Comparison of ENCODE assay signal across 8 cellular contexts in genomic region chr2:172096661-172097547, GRCh38. TPM values are rescaled to one million over a fixed set of nuclear protein-coding genes. Genes with fewer than 3 reads are reported as not detected.
A peak's percentile ranks its signal among the peaks of the same experiment; 100 is the strongest.
DNase-seq lines count a peak whose midpoint lies in the region; ATAC-seq and TF ChIP-seq lines count a peak whose summit lies in the region.

No MANE protein-coding gene starts in this region.

- no peak for TF ChIP-seq POLR2A in thyroid gland (IDR thresholded peaks at IDR 0.05)

- H3K9ac ChIP-seq in iPS-20b (ENCODE audit: low read depth, low read length), result no peak overlapping the region

- peak overlapping the region; percentile 70 for H3K4me3 Mint-ChIP-seq in activated naive CD8-positive, alpha-beta T cell treated with anti-CD3 and anti-CD28 coated beads, Interleukin-2, amount 50 U/mL, for 24 hours

- peaks cover 5% of the 10 kb centered on the region; the same call in 1 of the 2 replicates for H3K4me1 ChIP-seq in iPS-20b (ENCODE audit: insufficient read depth, low read length)
- peaks cover 21 to 70% of the 10 kb centered on the region in 2 donors for H3K4me1 ChIP-seq in thyroid gland

- H3K4me1 Mint-ChIP-seq in activated naive CD8-positive, alpha-beta T cell treated with anti-CD3 and anti-CD28 coated beads, Interleukin-2, amount 50 U/mL, for 24 hours, result peaks cover 55% of the 10 kb centered on the region

- H3K9me3 Mint-ChIP-seq in activated naive CD8-positive, alpha-beta T cell treated with anti-CD3 and anti-CD28 coated beads, Interleukin-2, amount 50 U/mL, for 24 hours, result no peaks in the 10 kb centered on the region

- H3K4me3 ChIP-seq in iPS-20b (ENCODE audit: low read length) (peak overlapping the region; percentile 58), thyroid gland (replicated peaks in 1 of 3) (peak overlapping the region in 1 of 3 donors; percentile 18)

- H3K9me3 ChIP-seq in iPS-20b (ENCODE audit: insufficient read depth, low read depth, low read length) (peaks cover 4% of the 10 kb centered on the region; the same call in 1 of the 2 replicates), thyroid gland (no peaks in the 10 kb centered on the region)

- DNase-seq in NCI-H2196 (lab: John Stamatoyannopoulos, UW; ENCODE audit: unreplicated experiment) (peak; percentile 34), NCI-H2196 treated with DMSO at 0.1 percent for 48 hours (lab: John Stamatoyannopoulos, UW; ENCODE audit: unreplicated experiment) (no peak), MV-4-11 (lab: John Stamatoyannopoulos, UW) (peak; percentile 15), thyroid gland (no peak), medulla oblongata (ENCODE audit: extremely low spot score) (no peak)
- DNase-seq in activated naive CD8-positive, alpha-beta T cell treated with anti-CD3 and anti-CD28 coated beads, Interleukin-2, amount 50 U/mL, for 24 hours, result no peak
- no peak for DNase-seq in activated effector memory CD4-positive, alpha-beta T cell treated with anti-CD3 and anti-CD28 coated beads, Interleukin-2, amount 50 U/mL, for 16 hours

- H3K36me3 Mint-ChIP-seq in activated naive CD8-positive, alpha-beta T cell treated with anti-CD3 and anti-CD28 coated beads, Interleukin-2, amount 50 U/mL, for 24 hours (ENCODE audit: low read depth), result peaks cover 2% of the 10 kb centered on the region

- peaks cover 73% of the 10 kb centered on the region for H3K27me3 Mint-ChIP-seq in activated naive CD8-positive, alpha-beta T cell treated with anti-CD3 and anti-CD28 coated beads, Interleukin-2, amount 50 U/mL, for 24 hours

- H3K36me3 ChIP-seq in iPS-20b (ENCODE audit: insufficient read depth, low read depth, low read length) (no peaks in the 10 kb centered on the region), thyroid gland (no peaks in the 10 kb centered on the region)

- H3K27me3 ChIP-seq in iPS-20b (ENCODE audit: insufficient read depth, low read length), result peaks cover 100% of the 10 kb centered on the region
- peaks cover 94% of the 10 kb centered on the region for H3K27me3 ChIP-seq in thyroid gland

- WGBS in thyroid gland, 2 donors, result 6% methylated on average over 47 of the region's 53 CpGs

- ATAC-seq in activated naive CD8-positive, alpha-beta T cell treated with anti-CD3 and anti-CD28 coated beads, Interleukin-2, amount 50 U/mL, for 24 hours, result no peak

- H3K27ac ChIP-seq in iPS-20b (ENCODE audit: low read length) (no peak overlapping the region), thyroid gland (peak overlapping the region in 2 of 3 donors; percentile 41 to 50)

- peak overlapping the region; percentile 49 for H3K27ac Mint-ChIP-seq in activated naive CD8-positive, alpha-beta T cell treated with anti-CD3 and anti-CD28 coated beads, Interleukin-2, amount 50 U/mL, for 24 hours

- no peak for TF ChIP-seq CTCF in thyroid gland (IDR thresholded peaks at IDR 0.05)

- intact Hi-C loops in thyroid gland (cut with DNase I), result no loop called here

RNA-seq across cellular contexts. Expression of gene DLX2, which starts 5.8 kb away (rescaled TPM):
- under 1 TPM in 3 of 4 donors, not detected in 1; 0.25 to 0.78 (median 0.40) TPM for total RNA-seq in thyroid gland

RNA-seq across cellular contexts. Expression of gene DLX1, which starts 11.6 kb away (rescaled TPM):
- total RNA-seq in thyroid gland, result 1 to 10 TPM in 2 of 4 donors, under 1 TPM in 2; 0.68 to 1.5 (median 1.0) TPM

Comparison
In these comparisons a context has a peak if more than half of its experiments do, and no peak if none do; other contexts are left out.
1. DNase-seq: peak in NCI-H2196 (single experiment) and MV-4-11 (single experiment); none in NCI-H2196 treated with DMSO at 0.1 percent for 48 hours (single experiment), activated naive CD8-positive, alpha-beta T cell treated with anti-CD3 and anti-CD28 coated beads, Interleukin-2, amount 50 U/mL, for 24 hours (single experiment), thyroid gland (0 of 2), activated effector memory CD4-positive, alpha-beta T cell treated with anti-CD3 and anti-CD28 coated beads, Interleukin-2, amount 50 U/mL, for 16 hours (single experiment) and medulla oblongata (single experiment).